Comparison of ENCODE assay signal across 27 cellular contexts in genomic region chr2:192571636-192572035, GRCh38.
"Had no signal": no experiment of that assay in that cellular context is flagged by ENCODE, and none has a peak within 500 bp of the region (broad histone marks: within the 10 kb centered on the region; RNA-seq: fewer than 3 reads in every experiment).

No MANE protein-coding gene starts in this region.

- H3K4me3 ChIP-seq: adrenal gland, body of pancreas, esophagus muscularis mucosa, heart left ventricle, tibial nerve had no signal

- H3K4me1 ChIP-seq: adrenal gland, body of pancreas, esophagus muscularis mucosa, foreskin keratinocyte, heart left ventricle, tibial nerve had no signal

- H3K27me3 ChIP-seq: adrenal gland, body of pancreas, esophagus muscularis mucosa, foreskin keratinocyte, heart left ventricle, tibial nerve had no signal

- FAIRE-seq: colon, kidney had no signal

- H3K9me3 ChIP-seq: adrenal gland, body of pancreas, esophagus muscularis mucosa, heart left ventricle, tibial nerve had no signal

- H3K36me3 ChIP-seq: adrenal gland, esophagus muscularis mucosa, heart left ventricle, tibial nerve, WERI-Rb-1 had no signal

- DNase-seq: activated CD4-positive, alpha-beta memory T cell treated with anti-CD3 and anti-CD28 coated beads for 36 hours; activated CD4-positive, alpha-beta T cell treated with anti-CD3 and anti-CD28 coated beads, Interleukin-2, amount 10 ng/mL, durations not matched to agents 24 days and 14 days; activated CD4-positive, CD25-positive, alpha-beta regulatory T cell treated with anti-CD3 and anti-CD28 coated beads, Interleukin-2, amount 50 U/mL, for 72 hours; activated CD8-positive, alpha-beta memory T cell treated with anti-CD3 and anti-CD28 coated beads, Interleukin-2, amount 50 U/mL, for 4 hours; activated effector memory CD4-positive, alpha-beta T cell treated with anti-CD3 and anti-CD28 coated beads, Interleukin-2, amount 50 U/mL, for 16 hours; activated naive CD4-positive, alpha-beta T cell treated with anti-CD3 and anti-CD28 coated beads for 36 hours; activated naive CD8-positive, alpha-beta T cell treated with anti-CD3 and anti-CD28 coated beads for 36 hours; activated T-cell treated with anti-CD3 and anti-CD28 coated beads, Interleukin-2, amount 50 U/mL, for 1 hour; adrenal gland; aorta; body of pancreas; dermis blood vessel endothelial cell; effector CD4-positive, alpha-beta T cell; hypothalamus; immature natural killer cell; kidney; naive thymus-derived CD4-positive, alpha-beta T cell; nucleus accumbens; right cardiac atrium; stimulated activated CD4-positive, alpha-beta T cell treated with anti-CD3 and anti-CD28 coated beads, Interleukin-2, amount 100 ng/mL, for 48 hours; stimulated activated naive CD4-positive, alpha-beta T cell treated with Interleukin-2 at 50 U/mL for 16 hours; WERI-Rb-1 had no signal

- H3K27ac ChIP-seq: adrenal gland, body of pancreas, esophagus muscularis mucosa, foreskin keratinocyte, heart left ventricle, tibial nerve, WERI-Rb-1 had no signal

- ATAC-seq: body of pancreas; foreskin keratinocyte; heart left ventricle; naive thymus-derived CD4-positive, alpha-beta T cell; right cardiac atrium had no signal
